21 cellular contexts compared by ENCODE assay signal in genomic region chr12:103301642-103302620, GRCh38.
DNase-seq lines count a peak whose midpoint lies in the region; ATAC-seq and TF ChIP-seq lines count a peak whose summit lies in the region.
"Had no signal": no experiment of that assay in that cellular context is flagged by ENCODE, and none has a peak within 500 bp of the region (broad histone marks: within the 10 kb centered on the region; RNA-seq: fewer than 3 reads in every experiment).

No MANE protein-coding gene starts in this region.

- no peak overlapping the region for H3K27ac ChIP-seq in effector memory CD4-positive, alpha-beta T cell (ENCODE audit: insufficient read depth, low read length, poor library complexity, severe bottlenecking)
- H3K27ac ChIP-seq in esophagus muscularis mucosa (replicated peaks in 1 of 4): no peak overlapping the region
- H3K27ac ChIP-seq: left ventricle myocardium inferior, PC-9, SK-N-MC, stomach had no signal

- intact Hi-C loops in esophagus muscularis mucosa (cut with DNase I): no loop called here

- H3K36me3 ChIP-seq in effector memory CD4-positive, alpha-beta T cell (ENCODE audit: control insufficient read depth, insufficient read depth, low read length): no peaks in the 10 kb centered on the region
- H3K36me3 ChIP-seq in esophagus muscularis mucosa: no peaks in the 10 kb centered on the region
- H3K36me3 ChIP-seq: left ventricle myocardium inferior, stomach had no signal

- no peaks in the 10 kb centered on the region for H3K4me1 Mint-ChIP-seq in endothelial cell (ENCODE audit: unreplicated experiment)
- H3K4me1 Mint-ChIP-seq: activated CD8-positive, alpha-beta memory T cell treated with anti-CD3 and anti-CD28 coated beads, Interleukin-2, amount 10 ng/mL, durations not matched to agents 7 days and 5 days; CD4-positive, alpha-beta memory T cell had no signal

- no peaks in the 10 kb centered on the region for H3K27me3 ChIP-seq in effector memory CD4-positive, alpha-beta T cell (replicated peaks; ENCODE audit: control insufficient read depth, insufficient read depth, low read length, poor library complexity, severe bottlenecking)
- H3K27me3 ChIP-seq in esophagus muscularis mucosa: peaks cover 0 to 22% (median 0%) of the 10 kb centered on the region in 4 donors

- H3K9me3 ChIP-seq in effector memory CD4-positive, alpha-beta T cell (ENCODE audit: control insufficient read depth, low read length): no peaks in the 10 kb centered on the region
- no peaks in the 10 kb centered on the region for H3K9me3 ChIP-seq in esophagus muscularis mucosa
- H3K9me3 ChIP-seq: left ventricle myocardium inferior, stomach had no signal

- no peaks in the 10 kb centered on the region for H3K9me3 Mint-ChIP-seq in endothelial cell (ENCODE audit: unreplicated experiment)

- no peak for ATAC-seq in activated CD4-positive, CD25-positive, alpha-beta regulatory T cell treated with anti-CD3 and anti-CD28 coated beads, Interleukin-2, amount 50 U/mL, for 24 hours
- ATAC-seq: activated CD8-positive, alpha-beta memory T cell treated with anti-CD3 and anti-CD28 coated beads, Interleukin-2, amount 10 ng/mL, durations not matched to agents 7 days and 5 days had no signal

- TF ChIP-seq EP300 in esophagus muscularis mucosa (IDR thresholded peaks at IDR 0.05): no peak

- H3K4me1 ChIP-seq in effector memory CD4-positive, alpha-beta T cell (ENCODE audit: control insufficient read depth, insufficient read depth, low read length, poor library complexity, severe bottlenecking): no peaks in the 10 kb centered on the region
- no peaks in the 10 kb centered on the region for H3K4me1 ChIP-seq in esophagus muscularis mucosa
- H3K4me1 ChIP-seq: left ventricle myocardium inferior had no signal

- no peak for TF ChIP-seq CTCF in endothelial cell (IDR thresholded peaks at IDR 0.05; ENCODE audit: unreplicated experiment)
- TF ChIP-seq CTCF in esophagus muscularis mucosa (IDR thresholded peaks at IDR 0.05): no peak

- DNase-seq in D341Med (ENCODE audit: low spot score) (peak; percentile 18), NCI-H1436 (lab: John Stamatoyannopoulos, UW) (peak; percentile 58), endothelial cell (ENCODE audit: low spot score) (peak; percentile 62), mesenteric fat pad (ENCODE audit: low spot score) (peak; percentile 84), NCI-H748 (lab: John Stamatoyannopoulos, UW; ENCODE audit: unreplicated experiment) (no peak), esophagus muscularis mucosa (ENCODE audit: extremely low spot score) (no peak)
- no peak for DNase-seq in effector memory CD4-positive, alpha-beta T cell
- DNase-seq: activated CD8-positive, alpha-beta memory T cell treated with anti-CD3 and anti-CD28 coated beads, Interleukin-2, amount 10 ng/mL, durations not matched to agents 7 days and 5 days; activated effector memory CD4-positive, alpha-beta T cell treated with anti-CD3 and anti-CD28 coated beads, Interleukin-2, amount 50 U/mL, for 16 hours; GOT3; hippocampal formation; left ventricle myocardium inferior; MV-4-11; NCI-H2171; PC-9; stimulated activated CD4-positive, alpha-beta T cell treated with anti-CD3 and anti-CD28 coated beads, Interleukin-1b, Interleukin-23, amount 100 ng/mL, for 48 hours; stomach; T1000 had no signal

- no peak for TF ChIP-seq POLR2A in esophagus muscularis mucosa (IDR thresholded peaks at IDR 0.05; ENCODE audit: low read depth)

- H3K4me3 Mint-ChIP-seq in endothelial cell (ENCODE audit: unreplicated experiment): no peak overlapping the region
- H3K4me3 Mint-ChIP-seq: activated CD8-positive, alpha-beta memory T cell treated with anti-CD3 and anti-CD28 coated beads, Interleukin-2, amount 10 ng/mL, durations not matched to agents 7 days and 5 days; CD4-positive, alpha-beta memory T cell had no signal

- H3K4me3 ChIP-seq in effector memory CD4-positive, alpha-beta T cell (ENCODE audit: insufficient read depth, low read depth, low read length, poor library complexity, severe bottlenecking): no peak overlapping the region
- no peak overlapping the region for H3K4me3 ChIP-seq in esophagus muscularis mucosa
- H3K4me3 ChIP-seq: left ventricle myocardium inferior, PC-9, SK-N-MC, stomach had no signal

- WGBS in esophagus muscularis mucosa: 25% methylated on average over 29 of the region's 46 CpGs

- peaks cover 1% of the 10 kb centered on the region for H3K27me3 Mint-ChIP-seq in endothelial cell (ENCODE audit: unreplicated experiment)
- H3K27me3 Mint-ChIP-seq: activated CD8-positive, alpha-beta memory T cell treated with anti-CD3 and anti-CD28 coated beads, Interleukin-2, amount 10 ng/mL, durations not matched to agents 7 days and 5 days had no signal

- H3K36me3 Mint-ChIP-seq in endothelial cell (ENCODE audit: low read depth, unreplicated experiment): no peaks in the 10 kb centered on the region
- H3K36me3 Mint-ChIP-seq: activated CD8-positive, alpha-beta memory T cell treated with anti-CD3 and anti-CD28 coated beads, Interleukin-2, amount 10 ng/mL, durations not matched to agents 7 days and 5 days had no signal

- no peak overlapping the region for H3K27ac Mint-ChIP-seq in endothelial cell (ENCODE audit: unreplicated experiment)
- H3K27ac Mint-ChIP-seq: activated CD8-positive, alpha-beta memory T cell treated with anti-CD3 and anti-CD28 coated beads, Interleukin-2, amount 10 ng/mL, durations not matched to agents 7 days and 5 days had no signal

Comparison
In these comparisons a context has a peak if more than half of its experiments do, and no peak if none do; other contexts are left out.
1. DNase-seq: peak in D341Med (single experiment), NCI-H1436 (single experiment), endothelial cell (single experiment) and mesenteric fat pad (single experiment); none in effector memory CD4-positive, alpha-beta T cell (0 of 3), NCI-H748 (single experiment) and esophagus muscularis mucosa (single experiment).